In genomic region chr2:208222351-208222750, GRCh38 we compare ENCODE assay signal across 1 cellular context.
A peak's percentile ranks its signal among the peaks of the same experiment; 100 is the strongest.
TF ChIP-seq lines count a peak whose summit lies in the region.

No MANE protein-coding gene starts in this region.

TF ChIP-seq in K562, 482 proteins besides CTCF, POLR2A, EP300 and RAD21:
- 0 out of 2 replicates have a peak, but pooled peaks have one; percentile 21 for TF ChIP-seq ZNF766 (CRISPR knock-in tag; conservative IDR thresholded peaks at IDR 0.05)
- peak; percentile 35; the same call in 1 of the 2 replicates for TF ChIP-seq C11orf30 (IDR thresholded peaks at IDR 0.05; ENCODE audit: low read depth)
- TF ChIP-seq TCF7 (IDR thresholded peaks at IDR 0.05; ENCODE audit: borderline replicate concordance): no peak
- peak; percentile 87 for TF ChIP-seq ATF3 (IDR thresholded peaks at IDR 0.05)
- TF ChIP-seq ATF3 (CRISPR knock-in tag; conservative IDR thresholded peaks at IDR 0.05): no peak
- peak; percentile 83; the same call in 1 of the 2 replicates for TF ChIP-seq JUND (IDR thresholded peaks at IDR 0.05; ENCODE audit: borderline replicate concordance, low read depth, low read length)
- peak; percentile 42; the same call in 1 of the 3 replicates for TF ChIP-seq JUND (tag; IDR thresholded peaks at IDR 0.05; ENCODE audit: borderline replicate concordance, low read depth, low read length)
- TF ChIP-seq CREB1 (IDR thresholded peaks at IDR 0.05): no peak
- TF ChIP-seq CREB1 (CRISPR knock-in tag; IDR thresholded peaks at IDR 0.05): no peak
- TF ChIP-seq FOXP1 (CRISPR knock-in tag; IDR thresholded peaks at IDR 0.05): no peak
- TF ChIP-seq NFRKB (IDR thresholded peaks at IDR 0.05; ENCODE audit: low read depth): peak; percentile 29; the same call in 1 of the 2 replicates
- TF ChIP-seq ARID1B (IDR thresholded peaks at IDR 0.05): no peak
- peak; percentile 66; the same call in 1 of the 2 replicates for TF ChIP-seq FOSL1 (tag; conservative IDR thresholded peaks at IDR 0.05)
- TF ChIP-seq NFE2 (IDR thresholded peaks at IDR 0.05; ENCODE audit: low read depth): peak; percentile 23; the same call in 1 of the 2 replicates
- 0 out of 4 replicates have a peak, but pooled peaks of 1 of the 2 experiments have one; percentile 42 for TF ChIP-seq RCOR1 (IDR thresholded peaks at IDR 0.05; ENCODE audit: borderline replicate concordance in 1 of 2, low read depth in 2 of 2, low read length in 2 of 2)
- TF ChIP-seq CEBPB (tag; IDR thresholded peaks at IDR 0.05): 0 out of 2 replicates have a peak, but pooled peaks have one; percentile 39
- TF ChIP-seq, protein P1, sequence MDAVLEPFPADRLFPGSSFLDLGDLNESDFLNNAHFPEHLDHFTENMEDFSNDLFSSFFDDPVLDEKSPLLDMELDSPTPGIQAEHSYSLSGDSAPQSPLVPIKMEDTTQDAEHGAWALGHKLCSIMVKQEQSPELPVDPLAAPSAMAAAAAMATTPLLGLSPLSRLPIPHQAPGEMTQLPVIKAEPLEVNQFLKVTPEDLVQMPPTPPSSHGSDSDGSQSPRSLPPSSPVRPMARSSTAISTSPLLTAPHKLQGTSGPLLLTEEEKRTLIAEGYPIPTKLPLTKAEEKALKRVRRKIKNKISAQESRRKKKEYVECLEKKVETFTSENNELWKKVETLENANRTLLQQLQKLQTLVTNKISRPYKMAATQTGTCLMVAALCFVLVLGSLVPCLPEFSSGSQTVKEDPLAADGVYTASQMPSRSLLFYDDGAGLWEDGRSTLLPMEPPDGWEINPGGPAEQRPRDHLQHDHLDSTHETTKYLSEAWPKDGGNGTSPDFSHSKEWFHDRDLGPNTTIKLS (IDR thresholded peaks at IDR 0.05; ENCODE audit: borderline replicate concordance, low read depth): no peak
- TF ChIP-seq, protein P2, sequence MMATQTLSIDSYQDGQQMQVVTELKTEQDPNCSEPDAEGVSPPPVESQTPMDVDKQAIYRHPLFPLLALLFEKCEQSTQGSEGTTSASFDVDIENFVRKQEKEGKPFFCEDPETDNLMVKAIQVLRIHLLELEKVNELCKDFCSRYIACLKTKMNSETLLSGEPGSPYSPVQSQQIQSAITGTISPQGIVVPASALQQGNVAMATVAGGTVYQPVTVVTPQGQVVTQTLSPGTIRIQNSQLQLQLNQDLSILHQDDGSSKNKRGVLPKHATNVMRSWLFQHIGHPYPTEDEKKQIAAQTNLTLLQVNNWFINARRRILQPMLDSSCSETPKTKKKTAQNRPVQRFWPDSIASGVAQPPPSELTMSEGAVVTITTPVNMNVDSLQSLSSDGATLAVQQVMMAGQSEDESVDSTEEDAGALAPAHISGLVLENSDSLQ (IDR thresholded peaks at IDR 0.05): no peak
- TF ChIP-seq ZNF316 (IDR thresholded peaks at IDR 0.05): peak; percentile 13; the same call in 1 of the 2 replicates
- TF ChIP-seq ATF7 (IDR thresholded peaks at IDR 0.05): peak; percentile 66; the same call in 1 of the 2 replicates
- TF ChIP-seq MAFG (tag; conservative IDR thresholded peaks at IDR 0.05): peak; percentile 30; the same call in 1 of the 2 replicates
- no peak for TF ChIP-seq GTF2E2 (tag; IDR thresholded peaks at IDR 0.05)
- no peak for TF ChIP-seq ILF3 (IDR thresholded peaks at IDR 0.05; ENCODE audit: borderline replicate concordance)
- no peak for TF ChIP-seq ZNF75A (CRISPR knock-in tag; IDR thresholded peaks at IDR 0.05)
- TF ChIP-seq TAF9B (IDR thresholded peaks at IDR 0.05; ENCODE audit: partially characterized antibody): peak; percentile 7
- TF ChIP-seq ZNF134 (CRISPR knock-in tag; conservative IDR thresholded peaks at IDR 0.05): no peak
- 0 out of 2 replicates have a peak, but pooled peaks have one; percentile 22 for TF ChIP-seq JUN (IDR thresholded peaks at IDR 0.05; ENCODE audit: borderline replicate concordance, low read depth, low read length)
- no peak for TF ChIP-seq JUN (CRISPR knock-in tag; IDR thresholded peaks at IDR 0.05; ENCODE audit: borderline replicate concordance)
- TF ChIP-seq CTBP1 (IDR thresholded peaks at IDR 0.05; ENCODE audit: borderline replicate concordance): peak; percentile 26; the same call in 1 of the 2 replicates
